ENCODE assay signal across 29 cellular contexts in the genomic region with DNA sequence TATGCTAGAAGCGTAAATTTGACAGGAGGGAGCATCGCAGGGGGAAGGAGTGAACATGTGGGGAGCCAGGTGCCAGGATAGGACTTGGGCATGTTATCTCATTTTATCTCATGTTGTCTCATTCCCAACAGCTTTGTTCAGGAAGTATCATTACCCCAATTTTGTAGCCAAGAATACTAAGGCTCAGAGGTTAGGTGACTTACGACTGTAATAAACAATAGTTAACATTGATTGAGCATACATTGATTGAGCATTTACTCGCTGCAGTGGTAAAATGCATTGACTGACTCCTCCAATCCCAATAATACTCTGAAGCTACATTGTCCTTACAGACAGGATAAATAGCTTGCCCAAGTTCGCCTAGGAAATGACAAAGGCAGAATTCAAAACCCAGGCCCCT.
"Had no signal": no experiment of that assay in that cellular context is flagged by ENCODE, and none has a peak within 500 bp of the region (broad histone marks: within the 10 kb centered on the region; RNA-seq: fewer than 3 reads in every experiment).

No MANE protein-coding gene starts in this region.

- H3K4me3 Mint-ChIP-seq: activated CD4-positive, alpha-beta memory T cell treated with anti-CD3 and anti-CD28 coated beads for 36 hours; activated CD4-positive, alpha-beta T cell treated with anti-CD3 and anti-CD28 coated beads for 36 hours; activated CD4-positive, alpha-beta T cell treated with anti-CD3 and anti-CD28 coated beads, Interleukin-2, amount 10 ng/mL, durations not matched to agents 24 days and 14 days; activated CD8-positive, alpha-beta memory T cell treated with anti-CD3 and anti-CD28 coated beads, Interleukin-2, amount 10 ng/mL, durations not matched to agents 7 days and 5 days; activated CD8-positive, alpha-beta T cell treated with anti-CD3 and anti-CD28 coated beads, Interleukin-2, amount 10 ng/mL, durations not matched to agents 7 days and 5 days; activated naive CD4-positive, alpha-beta T cell treated with anti-CD3 and anti-CD28 coated beads, Interleukin-2, amount 10 ng/mL, durations not matched to agents 7 days and 5 days; activated naive CD8-positive, alpha-beta T cell treated with anti-CD3 and anti-CD28 coated beads, Interleukin-2, amount 10 ng/mL, durations not matched to agents 7 days and 5 days; activated T-cell treated with anti-CD3 and anti-CD28 coated beads, Interleukin-2, amount 50 U/mL, for 24 hours; activated T-cell treated with anti-CD3 and anti-CD28 coated beads, Interleukin-2, amount 50 U/mL, for 72 hours; brain had no signal

- H3K36me3 Mint-ChIP-seq: activated CD4-positive, alpha-beta memory T cell treated with anti-CD3 and anti-CD28 coated beads for 36 hours; activated CD8-positive, alpha-beta memory T cell treated with anti-CD3 and anti-CD28 coated beads, Interleukin-2, amount 10 ng/mL, durations not matched to agents 7 days and 5 days; activated naive CD4-positive, alpha-beta T cell treated with anti-CD3 and anti-CD28 coated beads, Interleukin-2, amount 10 ng/mL, durations not matched to agents 7 days and 5 days; activated naive CD4-positive, alpha-beta T cell treated with anti-CD3 and anti-CD28 coated beads, Interleukin-2, amount 50 U/mL, for 72 hours; activated naive CD8-positive, alpha-beta T cell treated with anti-CD3 and anti-CD28 coated beads, Interleukin-2, amount 10 ng/mL, durations not matched to agents 7 days and 5 days; brain had no signal

- H3K27me3 ChIP-seq: ascending aorta, breast epithelium, cardiac muscle cell, colonic mucosa, gastroesophageal sphincter had no signal

- H3K9me3 Mint-ChIP-seq: activated CD4-positive, alpha-beta memory T cell treated with anti-CD3 and anti-CD28 coated beads for 36 hours; activated CD4-positive, alpha-beta T cell treated with anti-CD3 and anti-CD28 coated beads, Interleukin-2, amount 10 ng/mL, durations not matched to agents 24 days and 14 days; activated naive CD4-positive, alpha-beta T cell treated with anti-CD3 and anti-CD28 coated beads, Interleukin-2, amount 10 ng/mL, durations not matched to agents 7 days and 5 days; activated naive CD4-positive, alpha-beta T cell treated with anti-CD3 and anti-CD28 coated beads, Interleukin-2, amount 50 U/mL, for 72 hours; activated naive CD8-positive, alpha-beta T cell treated with anti-CD3 and anti-CD28 coated beads, Interleukin-2, amount 10 ng/mL, durations not matched to agents 7 days and 5 days; activated T-cell treated with anti-CD3 and anti-CD28 coated beads, Interleukin-2, amount 50 U/mL, for 24 hours; activated T-cell treated with anti-CD3 and anti-CD28 coated beads, Interleukin-2, amount 50 U/mL, for 72 hours; brain had no signal

- H3K27ac ChIP-seq: ascending aorta, breast epithelium, cardiac muscle cell, colonic mucosa, epithelial cell of prostate, esophagus squamous epithelium, gastroesophageal sphincter had no signal

- H3K27ac Mint-ChIP-seq: activated CD4-positive, alpha-beta memory T cell treated with anti-CD3 and anti-CD28 coated beads for 36 hours; activated CD4-positive, alpha-beta T cell treated with anti-CD3 and anti-CD28 coated beads for 36 hours; activated CD4-positive, alpha-beta T cell treated with anti-CD3 and anti-CD28 coated beads, Interleukin-2, amount 10 ng/mL, durations not matched to agents 24 days and 14 days; activated CD8-positive, alpha-beta memory T cell treated with anti-CD3 and anti-CD28 coated beads, Interleukin-2, amount 10 ng/mL, durations not matched to agents 7 days and 5 days; activated CD8-positive, alpha-beta T cell treated with anti-CD3 and anti-CD28 coated beads, Interleukin-2, amount 10 ng/mL, durations not matched to agents 7 days and 5 days; activated naive CD4-positive, alpha-beta T cell treated with anti-CD3 and anti-CD28 coated beads, Interleukin-2, amount 10 ng/mL, durations not matched to agents 7 days and 5 days; activated naive CD4-positive, alpha-beta T cell treated with anti-CD3 and anti-CD28 coated beads, Interleukin-2, amount 50 U/mL, for 72 hours; activated naive CD8-positive, alpha-beta T cell treated with anti-CD3 and anti-CD28 coated beads, Interleukin-2, amount 10 ng/mL, durations not matched to agents 7 days and 5 days; activated T-cell treated with anti-CD3 and anti-CD28 coated beads, Interleukin-2, amount 50 U/mL, for 24 hours; activated T-cell treated with anti-CD3 and anti-CD28 coated beads, Interleukin-2, amount 50 U/mL, for 72 hours had no signal

- H3K4me3 ChIP-seq: ascending aorta, breast epithelium, cardiac muscle cell, colonic mucosa, esophagus squamous epithelium, gastroesophageal sphincter had no signal

- H3K4me1 ChIP-seq: breast epithelium, colonic mucosa, gastroesophageal sphincter had no signal

- H3K4me1 Mint-ChIP-seq: activated CD4-positive, alpha-beta T cell treated with anti-CD3 and anti-CD28 coated beads for 36 hours; activated CD4-positive, alpha-beta T cell treated with anti-CD3 and anti-CD28 coated beads, Interleukin-2, amount 10 ng/mL, durations not matched to agents 24 days and 14 days; activated naive CD4-positive, alpha-beta T cell treated with anti-CD3 and anti-CD28 coated beads, Interleukin-2, amount 10 ng/mL, durations not matched to agents 7 days and 5 days; activated naive CD8-positive, alpha-beta T cell treated with anti-CD3 and anti-CD28 coated beads, Interleukin-2, amount 10 ng/mL, durations not matched to agents 7 days and 5 days had no signal

- H3K27me3 Mint-ChIP-seq: activated CD4-positive, alpha-beta memory T cell treated with anti-CD3 and anti-CD28 coated beads for 36 hours; activated CD4-positive, alpha-beta T cell treated with anti-CD3 and anti-CD28 coated beads for 36 hours; activated CD4-positive, alpha-beta T cell treated with anti-CD3 and anti-CD28 coated beads, Interleukin-2, amount 10 ng/mL, durations not matched to agents 24 days and 14 days; activated CD8-positive, alpha-beta memory T cell treated with anti-CD3 and anti-CD28 coated beads, Interleukin-2, amount 10 ng/mL, durations not matched to agents 7 days and 5 days; activated T-cell treated with anti-CD3 and anti-CD28 coated beads, Interleukin-2, amount 50 U/mL, for 24 hours; brain had no signal

- H3K36me3 ChIP-seq: ascending aorta, breast epithelium, cardiac muscle cell, colonic mucosa, esophagus squamous epithelium, gastroesophageal sphincter had no signal

- DNase-seq: activated CD4-positive, alpha-beta memory T cell treated with anti-CD3 and anti-CD28 coated beads for 36 hours; activated CD4-positive, alpha-beta T cell treated with anti-CD3 and anti-CD28 coated beads for 36 hours; activated CD4-positive, alpha-beta T cell treated with anti-CD3 and anti-CD28 coated beads, Interleukin-2, amount 10 ng/mL, durations not matched to agents 24 days and 14 days; activated CD4-positive, CD25-positive, alpha-beta regulatory T cell; activated CD4-positive, CD25-positive, alpha-beta regulatory T cell treated with anti-CD3 and anti-CD28 coated beads, Interleukin-2, amount 50 U/mL, for 72 hours; activated CD8-positive, alpha-beta memory T cell treated with anti-CD3 and anti-CD28 coated beads, Interleukin-2, amount 10 ng/mL, durations not matched to agents 7 days and 5 days; activated CD8-positive, alpha-beta memory T cell treated with anti-CD3 and anti-CD28 coated beads, Interleukin-2, amount 50 U/mL, for 48 hours; activated CD8-positive, alpha-beta T cell treated with anti-CD3 and anti-CD28 coated beads, Interleukin-2, amount 10 ng/mL, durations not matched to agents 7 days and 5 days; activated gamma-delta T cell; activated naive CD4-positive, alpha-beta T cell; activated naive CD4-positive, alpha-beta T cell treated with anti-CD3 and anti-CD28 coated beads, Interleukin-2, amount 10 ng/mL, durations not matched to agents 7 days and 5 days; activated naive CD8-positive, alpha-beta T cell treated with anti-CD3 and anti-CD28 coated beads, Interleukin-2, amount 10 ng/mL, durations not matched to agents 7 days and 5 days; activated T-cell treated with anti-CD3 and anti-CD28 coated beads for 4 hours; activated T-cell treated with anti-CD3 and anti-CD28 coated beads, Interleukin-2, amount 50 U/mL, for 24 hours; activated T-cell treated with anti-CD3 and anti-CD28 coated beads, Interleukin-2, amount 50 U/mL, for 72 hours; central memory CD4-positive, alpha-beta T cell; cerebellar nuclear complex; colonic mucosa; effector CD8-positive, alpha-beta T cell; esophagus squamous epithelium; foreskin melanocyte; T-helper 2 cell had no signal

- H3K9me3 ChIP-seq: ascending aorta, breast epithelium, colonic mucosa, esophagus squamous epithelium, gastroesophageal sphincter had no signal
